ENCODE assay signal across 15 cellular contexts in genomic region chr1:5768014-5768413, GRCh38.
"Had no signal": no experiment of that assay in that cellular context is flagged by ENCODE, and none has a peak within 500 bp of the region (broad histone marks: within the 10 kb centered on the region; RNA-seq: fewer than 3 reads in every experiment).

No MANE protein-coding gene starts in this region.

- H3K27ac Mint-ChIP-seq: activated naive CD4-positive, alpha-beta T cell treated with anti-CD3 and anti-CD28 coated beads, Interleukin-2, amount 50 U/mL, for 24 hours; activated T-helper 2 cell treated with anti-CD3 and anti-CD28 coated beads, Interferon-gamma antibody, Interleukin-2, Interleukin-4, amounts not matched to agents 10 μg/mL and 5 μg/mL and 100 μg/mL, durations not matched to agents 14 hours and 24 hours and 36 hours; T-helper 1 cell treated with Interleukin-12 subunit alpha and Interleukin-12 subunit beta and Interleukin-4 antibody, amounts not matched to agents 30 μg/mL and 1 μg/mL, for 36 hours had no signal

- H3K4me1 ChIP-seq: lower lobe of right lung had no signal

- DNase-seq: central memory CD4-positive, alpha-beta T cell; effector CD4-positive, alpha-beta T cell; lower lobe of right lung; midbrain; stimulated activated CD4-positive, alpha-beta T cell treated with anti-CD3 and anti-CD28 coated beads, Interleukin-4, amount 100 ng/mL, for 1 hour; stimulated activated CD8-positive, alpha-beta memory T cell treated with anti-CD3 and anti-CD28 coated beads, Interleukin-4, amount 100 ng/mL, for 48 hours; stimulated activated naive CD8-positive, alpha-beta T cell treated with anti-CD3 and anti-CD28 coated beads, Interleukin-15, Interleukin-2, amounts not matched to agents 100 U/mL and 50 U/mL, for 24 hours; upper lobe of left lung had no signal

- H3K27me3 ChIP-seq: upper lobe of left lung had no signal

- FAIRE-seq: frontal cortex, TTC549 had no signal

- H3K4me3 ChIP-seq: coronary artery, lower lobe of right lung, suprapubic skin, upper lobe of left lung had no signal

- H3K4me3 Mint-ChIP-seq: activated naive CD4-positive, alpha-beta T cell treated with anti-CD3 and anti-CD28 coated beads, Interleukin-2, amount 50 U/mL, for 24 hours; T-helper 1 cell treated with Interleukin-12 subunit alpha and Interleukin-12 subunit beta and Interleukin-4 antibody, amounts not matched to agents 30 μg/mL and 1 μg/mL, for 36 hours had no signal

- H3K36me3 Mint-ChIP-seq: activated naive CD4-positive, alpha-beta T cell treated with anti-CD3 and anti-CD28 coated beads, Interleukin-2, amount 50 U/mL, for 24 hours had no signal

- H3K9me3 Mint-ChIP-seq: activated naive CD4-positive, alpha-beta T cell treated with anti-CD3 and anti-CD28 coated beads, Interleukin-2, amount 50 U/mL, for 24 hours had no signal

- H3K36me3 ChIP-seq: lower lobe of right lung, suprapubic skin, upper lobe of left lung had no signal

- ATAC-seq: lower lobe of right lung; stimulated activated naive CD8-positive, alpha-beta T cell treated with anti-CD3 and anti-CD28 coated beads, Interleukin-15, Interleukin-2, amounts not matched to agents 100 U/mL and 50 U/mL, for 24 hours had no signal

- H3K4me1 Mint-ChIP-seq: activated naive CD4-positive, alpha-beta T cell treated with anti-CD3 and anti-CD28 coated beads, Interleukin-2, amount 50 U/mL, for 24 hours had no signal

- H3K27ac ChIP-seq: coronary artery, lower lobe of right lung, suprapubic skin, upper lobe of left lung had no signal

- H3K9me3 ChIP-seq: lower lobe of right lung, suprapubic skin, upper lobe of left lung had no signal
